ENCODE assay signal across 8 cellular contexts in genomic region chr12:31728917-31729640, GRCh38. TPM values are rescaled to one million over a fixed set of nuclear protein-coding genes. Genes with fewer than 3 reads are reported as not detected.
A peak's percentile ranks its signal among the peaks of the same experiment; 100 is the strongest.
DNase-seq lines count a peak whose midpoint lies in the region; ATAC-seq, FAIRE-seq and TF ChIP-seq lines count a peak whose summit lies in the region.

Gene AMN1, minus strand, starts transcription at chr12:31729021. Its CDS starts 13 bp downstream, at chr12:31729008.

- POLR2A ChIA-PET in HepG2 (lab: Yijun Ruan, JAX): interaction anchor here (1.4 to 2.3 kb wide), 6 partner anchors 10 to 230 kb away, joined by 4 to 21 read pairs (median 11); partner anchors contain the start of genes ETFBKMT and RESF1

- H3K4me3 ChIP-seq in HepG2 (replicated peaks in 1 of 3; ENCODE audit: insufficient read depth in 1 of 3, low read depth in 2 of 3, low read length in 3 of 3): peak within 1 kb of the TSS; percentile 80 to 88 (median 84)

- TF ChIP-seq POLR2A in HepG2 (IDR thresholded peaks at IDR 0.05; ENCODE audit: insufficient read depth in 1 of 2, low read depth in 2 of 2, low read length in 2 of 2): peak; percentile 68 to 72

- WGBS in HepG2 (ENCODE audit: low lambda C conversion rate): under 1% methylated on average over 30 of the region's 59 CpGs

- intact Hi-C loops in HepG2 (cut with micrococcal nuclease; ENCODE audit: unreplicated experiment): loop anchor here (2.0 to 10.0 kb wide), 4 partner anchors 14 to 402 kb away; partner anchors contain the start of gene SINHCAF

- peak within 1 kb of the TSS; percentile 85 for H3K27ac ChIP-seq in C4-2B
- H3K27ac ChIP-seq in HepG2 (ENCODE audit: extremely low read length, insufficient read depth, low read length): peak within 1 kb of the TSS; percentile 93

- DNase-seq in NCI-H748 treated with DMSO at 0.1 percent for 48 hours (lab: John Stamatoyannopoulos, UW): peak; percentile 99
- DNase-seq in activated CD4-positive, alpha-beta T cell treated with anti-CD3 and anti-CD28 coated beads, Interleukin-2, amount 50 U/mL, for 48 hours: peak; percentile 99
- peak; percentile 99 for DNase-seq in dermis microvascular lymphatic vessel endothelial cell (ENCODE audit: low read depth in 2 of 2)
- DNase-seq in HepG2 (ENCODE audit: low spot score): peak; percentile 98
- DNase-seq in stimulated activated CD4-positive, alpha-beta T cell treated with anti-CD3 and anti-CD28 coated beads, Interleukin-2, amount 100 ng/mL, for 48 hours: peak; percentile 97 to 99

- TF ChIP-seq RAD21 in HepG2 (CRISPR knock-in tag; IDR thresholded peaks at IDR 0.05): peak; percentile 45; the same call in 1 of the 2 replicates

- H3K4me2 ChIP-seq in HepG2 (ENCODE audit: low read depth, low read length): peak within 1 kb of the TSS; percentile 89

- H3K36me3 ChIP-seq in HepG2 (replicated peaks in 1 of 2; ENCODE audit: control insufficient read depth in 1 of 2, insufficient read depth in 2 of 2, low read length in 2 of 2): no peaks in the 10 kb centered on the region

- no peaks in the 10 kb centered on the region for H3K9me3 ChIP-seq in HepG2 (ENCODE audit: low read length)

- H3K27me3 ChIP-seq in HepG2 (ENCODE audit: control insufficient read depth in 1 of 2, insufficient read depth in 2 of 2, low read length in 2 of 2): no peaks in the 10 kb centered on the region; a peak in 1 of 5 replicates

- ATAC-seq in GM19372 (IDR thresholded peaks at IDR 0.05; ENCODE audit: low read depth, unreplicated experiment): peak; percentile 95
- ATAC-seq in HG03521 (IDR thresholded peaks at IDR 0.05; ENCODE audit: unreplicated experiment): peak; percentile 94
- peak; percentile 99 for ATAC-seq in HepG2

- peaks cover 61% of the 10 kb centered on the region for H3K4me1 ChIP-seq in HepG2 (ENCODE audit: insufficient read depth, low read length)

- in situ Hi-C loops in HepG2 (cut with HindIII; ENCODE audit: extremely low pct_ligation_motif_present, low pct_unique_long_range_greater_than_20kb): no loop called here

- CTCF ChIA-PET in HepG2 (lab: Yijun Ruan, JAX; ENCODE audit: low intra/inter-chr PET ratio, low total read pairs): no interaction called here

- H2AFZ ChIP-seq in HepG2 (ENCODE audit: low read length): peak within 1 kb of the TSS; percentile 71

- no peaks in the 10 kb centered on the region for H4K20me1 ChIP-seq in HepG2 (ENCODE audit: insufficient read depth, low read length)

- peak; percentile 94 for FAIRE-seq in HepG2 (lab: Jason Lieb, UNC)

- TF ChIP-seq CTCF in C4-2B (conservative IDR thresholded peaks at IDR 0.05) (no peak), HepG2 (CRISPR knock-in tag; IDR thresholded peaks at IDR 0.05) (peak; percentile 30)

- H3K9ac ChIP-seq in HepG2 (ENCODE audit: insufficient read depth, low read depth, low read length): peak within 1 kb of the TSS; percentile 86

- BruUV-seq in HepG2 (replicated peaks; lab: Mats Ljungman, UMichigan): no TSS peak

- H3K79me2 ChIP-seq in HepG2 (ENCODE audit: insufficient read depth, low read length): peaks cover 4% of the 10 kb centered on the region

- TF ChIP-seq EP300 in HepG2 (IDR thresholded peaks at IDR 0.05; ENCODE audit: low read depth in 2 of 2, low read length in 2 of 2): peak; percentile 55 to 57; a peak in 2 of 4 replicates
- TF ChIP-seq EP300 in HepG2 (CRISPR knock-in tag; IDR thresholded peaks at IDR 0.05; ENCODE audit: borderline replicate concordance): no peak

TF ChIP-seq in HepG2, 621 proteins besides CTCF, POLR2A, EP300 and RAD21 (continues in another document):
- TF ChIP-seq PRMT3 (CRISPR knock-in tag; IDR thresholded peaks at IDR 0.05; ENCODE audit: borderline replicate concordance, low read depth): no peak
- TF ChIP-seq, protein P1, sequence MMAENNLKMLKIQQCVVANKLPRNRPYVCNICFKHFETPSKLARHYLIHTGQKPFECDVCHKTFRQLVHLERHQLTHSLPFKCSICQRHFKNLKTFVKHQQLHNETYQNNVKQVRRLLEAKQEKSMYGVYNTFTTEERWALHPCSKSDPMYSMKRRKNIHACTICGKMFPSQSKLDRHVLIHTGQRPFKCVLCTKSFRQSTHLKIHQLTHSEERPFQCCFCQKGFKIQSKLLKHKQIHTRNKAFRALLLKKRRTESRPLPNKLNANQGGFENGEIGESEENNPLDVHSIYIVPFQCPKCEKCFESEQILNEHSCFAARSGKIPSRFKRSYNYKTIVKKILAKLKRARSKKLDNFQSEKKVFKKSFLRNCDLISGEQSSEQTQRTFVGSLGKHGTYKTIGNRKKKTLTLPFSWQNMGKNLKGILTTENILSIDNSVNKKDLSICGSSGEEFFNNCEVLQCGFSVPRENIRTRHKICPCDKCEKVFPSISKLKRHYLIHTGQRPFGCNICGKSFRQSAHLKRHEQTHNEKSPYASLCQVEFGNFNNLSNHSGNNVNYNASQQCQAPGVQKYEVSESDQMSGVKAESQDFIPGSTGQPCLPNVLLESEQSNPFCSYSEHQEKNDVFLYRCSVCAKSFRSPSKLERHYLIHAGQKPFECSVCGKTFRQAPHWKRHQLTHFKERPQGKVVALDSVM (CRISPR knock-in tag; IDR thresholded peaks at IDR 0.05): peak; percentile 53
- no peak for TF ChIP-seq ZNF432 (CRISPR knock-in tag; IDR thresholded peaks at IDR 0.05; ENCODE audit: borderline replicate concordance)
- no peak for TF ChIP-seq PAF1 (CRISPR knock-in tag; IDR thresholded peaks at IDR 0.05)
- TF ChIP-seq, protein P2, sequence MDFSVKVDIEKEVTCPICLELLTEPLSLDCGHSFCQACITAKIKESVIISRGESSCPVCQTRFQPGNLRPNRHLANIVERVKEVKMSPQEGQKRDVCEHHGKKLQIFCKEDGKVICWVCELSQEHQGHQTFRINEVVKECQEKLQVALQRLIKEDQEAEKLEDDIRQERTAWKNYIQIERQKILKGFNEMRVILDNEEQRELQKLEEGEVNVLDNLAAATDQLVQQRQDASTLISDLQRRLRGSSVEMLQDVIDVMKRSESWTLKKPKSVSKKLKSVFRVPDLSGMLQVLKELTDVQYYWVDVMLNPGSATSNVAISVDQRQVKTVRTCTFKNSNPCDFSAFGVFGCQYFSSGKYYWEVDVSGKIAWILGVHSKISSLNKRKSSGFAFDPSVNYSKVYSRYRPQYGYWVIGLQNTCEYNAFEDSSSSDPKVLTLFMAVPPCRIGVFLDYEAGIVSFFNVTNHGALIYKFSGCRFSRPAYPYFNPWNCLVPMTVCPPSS (IDR thresholded peaks at IDR 0.05): no peak
- no peak for TF ChIP-seq CCAR2 (optimal IDR thresholded peaks at IDR 0.05; ENCODE audit: low read depth, low read length)
- TF ChIP-seq ZIK1 (CRISPR knock-in tag; IDR thresholded peaks at IDR 0.05; ENCODE audit: borderline replicate concordance, low read depth): no peak
- TF ChIP-seq ZSCAN25 (CRISPR knock-in tag; IDR thresholded peaks at IDR 0.05): no peak; the same call in 1 of the 2 replicates
- TF ChIP-seq ZMYM3 (CRISPR knock-in tag; IDR thresholded peaks at IDR 0.05): peak; percentile 43; the same call in 1 of the 2 replicates
- 0 out of 2 replicates have a peak, but pooled peaks have one; percentile 55 for TF ChIP-seq ZNF296 (CRISPR knock-in tag; conservative IDR thresholded peaks at IDR 0.05)
- no peak for TF ChIP-seq ZNF547 (CRISPR knock-in tag; IDR thresholded peaks at IDR 0.05)
- TF ChIP-seq ZNF160 (CRISPR knock-in tag; IDR thresholded peaks at IDR 0.05): no peak
- peak; percentile 49; the same call in 1 of the 2 replicates for TF ChIP-seq HDAC2 (CRISPR knock-in tag; IDR thresholded peaks at IDR 0.05)
- TF ChIP-seq ZNF451 (CRISPR knock-in tag; IDR thresholded peaks at IDR 0.05): no peak
- TF ChIP-seq ZNF383 (CRISPR knock-in tag; IDR thresholded peaks at IDR 0.05; ENCODE audit: borderline replicate concordance): no peak
- TF ChIP-seq ZNF3 (CRISPR knock-in tag; IDR thresholded peaks at IDR 0.05): no peak
- no peak for TF ChIP-seq CSRNP2 (CRISPR knock-in tag; conservative IDR thresholded peaks at IDR 0.05; ENCODE audit: low read depth)
- TF ChIP-seq ZBTB1 (CRISPR knock-in tag; IDR thresholded peaks at IDR 0.05; ENCODE audit: borderline replicate concordance): 0 out of 2 replicates have a peak, but pooled peaks have one; percentile 30

RNA-seq across cellular contexts. Expression of gene AMN1, which starts in this region (rescaled TPM):
- 7.8 and 9.0 TPM in 2 replicates for total RNA-seq in dermis microvascular lymphatic vessel endothelial cell
- total RNA-seq in HepG2 (2016; rRNA removed; fragmentation: Illumina TruSeq; extraction: Trizol): 7.5 and 11.3 TPM in 2 replicates
- 7.7 and 9.1 TPM in 2 replicates for total RNA-seq in HepG2 (2016; cell fraction: cytosol; rRNA removed; fragmentation: Illumina TruSeq; extraction: Trizol; ENCODE audit: low read depth)
- 8.3 and 9.6 TPM in 2 replicates for total RNA-seq in HepG2 (2016; cell fraction: insoluble cytoplasmic fraction; rRNA removed; fragmentation: Illumina TruSeq; extraction: Trizol)
- total RNA-seq in HepG2 (2016; cell fraction: membrane; rRNA removed; fragmentation: Illumina TruSeq; extraction: Trizol): 8.9 and 9.0 TPM in 2 replicates
- 6.7 and 6.8 TPM in 2 replicates for total RNA-seq in HepG2 (2016; cell fraction: nucleus; rRNA removed; fragmentation: Illumina TruSeq; extraction: Trizol)
- 26.3 and 26.5 TPM in 2 replicates for polyA plus RNA-seq in HepG2 (2011; rRNA removed)
- 13.9 and 26.8 TPM in 2 replicates for polyA plus RNA-seq in HepG2 (2011; cell fraction: cytosol; rRNA removed)
- polyA plus RNA-seq in HepG2 (2011; cell fraction: nucleus; rRNA removed): 10.6 and 16.4 TPM in 2 replicates
- polyA plus RNA-seq in HepG2 (2012): 20.1 and 34.9 TPM in 2 replicates
- polyA plus RNA-seq in HepG2 (2016; cell fraction: cytosol; fragmentation: Illumina TruSeq; extraction: Trizol; ENCODE audit: low read depth): 3.8 and 4.5 TPM in 2 replicates
- polyA plus RNA-seq in HepG2 (2016; cell fraction: insoluble cytoplasmic fraction; fragmentation: Illumina TruSeq; extraction: Trizol; ENCODE audit: low read depth): 9.2 and 10.1 TPM in 2 replicates
- polyA plus RNA-seq in HepG2 (2016; cell fraction: membrane; fragmentation: Illumina TruSeq; extraction: Trizol; ENCODE audit: low read depth): 7.3 and 8.2 TPM in 2 replicates
- 8.4 and 8.8 TPM in 2 replicates for polyA plus RNA-seq in HepG2 (2016; cell fraction: nucleus; fragmentation: Illumina TruSeq; extraction: Trizol; ENCODE audit: insufficient read depth, low read depth)
- 3.4 and 6.6 TPM in 2 replicates for polyA minus RNA-seq in HepG2 (2011; rRNA and poly(A)+ RNA removed; ENCODE audit: low replicate concordance)
- polyA minus RNA-seq in HepG2 (2011; cell fraction: cytosol; rRNA and poly(A)+ RNA removed): 9.8 and 12.4 TPM in 2 replicates
- 15.1 and 20.8 TPM in 2 replicates for polyA minus RNA-seq in HepG2 (2011; cell fraction: nucleus; rRNA and poly(A)+ RNA removed)

Comparison
In these comparisons a context has a peak if more than half of its experiments do, and no peak if none do; other contexts are left out.
1. Peak in every context shown above with its lines: DNase-seq, ATAC-seq, H3K4me3 ChIP-seq and H3K27ac ChIP-seq.